Comparison of ENCODE assay signal across 8 cellular contexts in genomic region chr10:22605168-22605567, GRCh38.
DNase-seq lines count a peak whose midpoint lies in the region; ATAC-seq and TF ChIP-seq lines count a peak whose summit lies in the region.

No MANE protein-coding gene starts in this region.

- H3K4me1 Mint-ChIP-seq in CD8-positive, alpha-beta T cell (ENCODE audit: low read depth) = peaks cover 92% of the 10 kb centered on the region
- peaks cover 45% of the 10 kb centered on the region for H3K4me1 Mint-ChIP-seq in activated T-helper 2 cell treated with anti-CD3 and anti-CD28 coated beads, Interferon-gamma antibody, Interleukin-2, Interleukin-4, amounts not matched to agents 10 μg/mL and 5 μg/mL and 100 μg/mL, durations not matched to agents 14 hours and 24 hours and 36 hours (ENCODE audit: low read depth)

- no peak overlapping the region for H3K4me3 ChIP-seq in CD8-positive, alpha-beta T cell (ENCODE audit: low read depth, low read length)
- no peak overlapping the region for H3K4me3 ChIP-seq in lung

- H3K27me3 ChIP-seq in CD8-positive, alpha-beta T cell (ENCODE audit: insufficient read depth, low read length) = no peaks in the 10 kb centered on the region
- no peaks in the 10 kb centered on the region for H3K27me3 ChIP-seq in lung (ENCODE audit: control insufficient read depth, insufficient read depth)

- no peak for TF ChIP-seq CTCF in CD8-positive, alpha-beta T cell (IDR thresholded peaks at IDR 0.05)
- no peak for TF ChIP-seq CTCF in lung (IDR thresholded peaks at IDR 0.05; ENCODE audit: control extremely low read depth, extremely low read depth)

- CTCF ChIA-PET in CD8-positive, alpha-beta T cell (lab: Charles Lee) = interaction anchor here (1.2 to 1.9 kb wide), 7 partner anchors 19 to 108 kb away, joined by 4 to 8 read pairs (median 5); no protein-coding TSS in a partner anchor

- intact Hi-C loops in CD8-positive, alpha-beta T cell (cut with DNase I, micrococcal nuclease) = no loop called here
- intact Hi-C loops in activated T-helper 2 cell treated with anti-CD3 and anti-CD28 coated beads, Interferon-gamma antibody, Interleukin-2, Interleukin-4, amounts not matched to agents 10 μg/mL and 5 μg/mL and 100 μg/mL, durations not matched to agents 14 hours and 24 hours and 36 hours (cut with micrococcal nuclease) = no loop called here

- H3K27me3 Mint-ChIP-seq in CD8-positive, alpha-beta T cell (ENCODE audit: low read depth) = no peaks in the 10 kb centered on the region
- H3K27me3 Mint-ChIP-seq in activated T-helper 2 cell treated with anti-CD3 and anti-CD28 coated beads, Interferon-gamma antibody, Interleukin-2, Interleukin-4, amounts not matched to agents 10 μg/mL and 5 μg/mL and 100 μg/mL, durations not matched to agents 14 hours and 24 hours and 36 hours (ENCODE audit: low read depth) = no peaks in the 10 kb centered on the region

- peaks cover 88% of the 10 kb centered on the region for H3K4me1 ChIP-seq in CD8-positive, alpha-beta T cell (ENCODE audit: insufficient read depth, low read length)
- H3K4me1 ChIP-seq in lung (ENCODE audit: control insufficient read depth in 2 of 2, insufficient read depth in 2 of 2, low read length in 2 of 2) = peaks cover 0 to 9% of the 10 kb centered on the region in 2 donors

- peaks cover 72% of the 10 kb centered on the region for H3K36me3 Mint-ChIP-seq in CD8-positive, alpha-beta T cell
- peaks cover 77% of the 10 kb centered on the region for H3K36me3 Mint-ChIP-seq in activated T-helper 2 cell treated with anti-CD3 and anti-CD28 coated beads, Interferon-gamma antibody, Interleukin-2, Interleukin-4, amounts not matched to agents 10 μg/mL and 5 μg/mL and 100 μg/mL, durations not matched to agents 14 hours and 24 hours and 36 hours (ENCODE audit: low read depth)

- H3K9me3 Mint-ChIP-seq in CD8-positive, alpha-beta T cell = peaks cover 2% of the 10 kb centered on the region
- H3K9me3 Mint-ChIP-seq in activated T-helper 2 cell treated with anti-CD3 and anti-CD28 coated beads, Interferon-gamma antibody, Interleukin-2, Interleukin-4, amounts not matched to agents 10 μg/mL and 5 μg/mL and 100 μg/mL, durations not matched to agents 14 hours and 24 hours and 36 hours = no peaks in the 10 kb centered on the region

- H3K4me3 Mint-ChIP-seq in CD8-positive, alpha-beta T cell = peak overlapping the region; percentile 50
- no peak overlapping the region for H3K4me3 Mint-ChIP-seq in activated T-helper 2 cell treated with anti-CD3 and anti-CD28 coated beads, Interferon-gamma antibody, Interleukin-2, Interleukin-4, amounts not matched to agents 10 μg/mL and 5 μg/mL and 100 μg/mL, durations not matched to agents 14 hours and 24 hours and 36 hours (ENCODE audit: low read depth)

- POLR2A ChIA-PET in CD8-positive, alpha-beta T cell (lab: Charles Lee) = interaction anchor here (0.9 to 1.5 kb wide), 5 partner anchors 10 to 109 kb away, joined by 3 to 6 read pairs (median 4); partner anchors contain the start of gene PIP4K2A

- no peaks in the 10 kb centered on the region for H3K9me3 ChIP-seq in CD8-positive, alpha-beta T cell (ENCODE audit: low read length)
- no peaks in the 10 kb centered on the region for H3K9me3 ChIP-seq in lung (ENCODE audit: control insufficient read depth in 2 of 2, insufficient read depth in 1 of 2, low read length in 1 of 2)

- DNase-seq in CD8-positive, alpha-beta T cell = no peak
- DNase-seq in activated T-helper 2 cell treated with anti-CD3 and anti-CD28 coated beads, Interferon-gamma antibody, Interleukin-2, Interleukin-4, amounts not matched to agents 10 μg/mL and 5 μg/mL and 100 μg/mL, durations not matched to agents 14 hours and 24 hours and 36 hours (ENCODE audit: low spot score) = no peak
- DNase-seq in lung (ENCODE audit: low spot score) (no peak), T-helper 9 cell (no peak), NCI-H2107 (lab: John Stamatoyannopoulos, UW) (no peak)
- DNase-seq in stimulated activated CD4-positive, alpha-beta T cell treated with anti-CD3 and anti-CD28 coated beads, Interleukin-4, amount 100 ng/mL, for 24 hours = no peak
- DNase-seq in stimulated activated CD4-positive, alpha-beta T cell treated with anti-CD3 and anti-CD28 coated beads, Interleukin-4, amount 100 ng/mL, for 4 hours = no peak

- H3K27ac ChIP-seq in CD8-positive, alpha-beta T cell (ENCODE audit: low read depth, low read length) = peak overlapping the region; percentile 40
- no peak overlapping the region for H3K27ac ChIP-seq in lung (ENCODE audit: low read depth in 1 of 2, low read length in 1 of 2)

- peak overlapping the region; percentile 90 for H3K27ac Mint-ChIP-seq in CD8-positive, alpha-beta T cell
- H3K27ac Mint-ChIP-seq in activated T-helper 2 cell treated with anti-CD3 and anti-CD28 coated beads, Interferon-gamma antibody, Interleukin-2, Interleukin-4, amounts not matched to agents 10 μg/mL and 5 μg/mL and 100 μg/mL, durations not matched to agents 14 hours and 24 hours and 36 hours = peak overlapping the region; percentile 28

- 39 to 66% methylated on average over 4 of the region's 4 CpGs for WGBS in lung, 2 donors

- H3K36me3 ChIP-seq in CD8-positive, alpha-beta T cell (ENCODE audit: insufficient read depth, low read length) = peaks cover 5% of the 10 kb centered on the region
- H3K36me3 ChIP-seq in lung (ENCODE audit: control insufficient read depth in 2 of 2, insufficient read depth in 2 of 2, low read length in 2 of 2) = peaks cover 0 to 7% of the 10 kb centered on the region in 2 donors

- ATAC-seq in CD8-positive, alpha-beta T cell = peak; percentile 29
- ATAC-seq in HG02678 (IDR thresholded peaks at IDR 0.05; ENCODE audit: unreplicated experiment) = peak; percentile 25
- peak; percentile 86 for ATAC-seq in lung (ENCODE audit: insufficient read depth, low FRiP score)

Comparison
In these comparisons a context has a peak if more than half of its experiments do, and no peak if none do; other contexts are left out.
1. ATAC-seq: peak in every context shown above with its lines; median percentile 86 in lung; 29 in CD8-positive, alpha-beta T cell; 25 in HG02678.